In genomic region chr13:56189439-56189838, GRCh38 we compare ENCODE assay signal across 2 cellular contexts.
TF ChIP-seq lines count a peak whose summit lies in the region.

No MANE protein-coding gene starts in this region.

TF ChIP-seq in GM23338, 12 proteins besides CTCF, POLR2A, EP300 and RAD21:
- TF ChIP-seq, protein P1, sequence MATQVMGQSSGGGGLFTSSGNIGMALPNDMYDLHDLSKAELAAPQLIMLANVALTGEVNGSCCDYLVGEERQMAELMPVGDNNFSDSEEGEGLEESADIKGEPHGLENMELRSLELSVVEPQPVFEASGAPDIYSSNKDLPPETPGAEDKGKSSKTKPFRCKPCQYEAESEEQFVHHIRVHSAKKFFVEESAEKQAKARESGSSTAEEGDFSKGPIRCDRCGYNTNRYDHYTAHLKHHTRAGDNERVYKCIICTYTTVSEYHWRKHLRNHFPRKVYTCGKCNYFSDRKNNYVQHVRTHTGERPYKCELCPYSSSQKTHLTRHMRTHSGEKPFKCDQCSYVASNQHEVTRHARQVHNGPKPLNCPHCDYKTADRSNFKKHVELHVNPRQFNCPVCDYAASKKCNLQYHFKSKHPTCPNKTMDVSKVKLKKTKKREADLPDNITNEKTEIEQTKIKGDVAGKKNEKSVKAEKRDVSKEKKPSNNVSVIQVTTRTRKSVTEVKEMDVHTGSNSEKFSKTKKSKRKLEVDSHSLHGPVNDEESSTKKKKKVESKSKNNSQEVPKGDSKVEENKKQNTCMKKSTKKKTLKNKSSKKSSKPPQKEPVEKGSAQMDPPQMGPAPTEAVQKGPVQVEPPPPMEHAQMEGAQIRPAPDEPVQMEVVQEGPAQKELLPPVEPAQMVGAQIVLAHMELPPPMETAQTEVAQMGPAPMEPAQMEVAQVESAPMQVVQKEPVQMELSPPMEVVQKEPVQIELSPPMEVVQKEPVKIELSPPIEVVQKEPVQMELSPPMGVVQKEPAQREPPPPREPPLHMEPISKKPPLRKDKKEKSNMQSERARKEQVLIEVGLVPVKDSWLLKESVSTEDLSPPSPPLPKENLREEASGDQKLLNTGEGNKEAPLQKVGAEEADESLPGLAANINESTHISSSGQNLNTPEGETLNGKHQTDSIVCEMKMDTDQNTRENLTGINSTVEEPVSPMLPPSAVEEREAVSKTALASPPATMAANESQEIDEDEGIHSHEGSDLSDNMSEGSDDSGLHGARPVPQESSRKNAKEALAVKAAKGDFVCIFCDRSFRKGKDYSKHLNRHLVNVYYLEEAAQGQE (IDR thresholded peaks at IDR 0.05; ENCODE audit: unreplicated experiment), result no peak
- TF ChIP-seq, protein P2, sequence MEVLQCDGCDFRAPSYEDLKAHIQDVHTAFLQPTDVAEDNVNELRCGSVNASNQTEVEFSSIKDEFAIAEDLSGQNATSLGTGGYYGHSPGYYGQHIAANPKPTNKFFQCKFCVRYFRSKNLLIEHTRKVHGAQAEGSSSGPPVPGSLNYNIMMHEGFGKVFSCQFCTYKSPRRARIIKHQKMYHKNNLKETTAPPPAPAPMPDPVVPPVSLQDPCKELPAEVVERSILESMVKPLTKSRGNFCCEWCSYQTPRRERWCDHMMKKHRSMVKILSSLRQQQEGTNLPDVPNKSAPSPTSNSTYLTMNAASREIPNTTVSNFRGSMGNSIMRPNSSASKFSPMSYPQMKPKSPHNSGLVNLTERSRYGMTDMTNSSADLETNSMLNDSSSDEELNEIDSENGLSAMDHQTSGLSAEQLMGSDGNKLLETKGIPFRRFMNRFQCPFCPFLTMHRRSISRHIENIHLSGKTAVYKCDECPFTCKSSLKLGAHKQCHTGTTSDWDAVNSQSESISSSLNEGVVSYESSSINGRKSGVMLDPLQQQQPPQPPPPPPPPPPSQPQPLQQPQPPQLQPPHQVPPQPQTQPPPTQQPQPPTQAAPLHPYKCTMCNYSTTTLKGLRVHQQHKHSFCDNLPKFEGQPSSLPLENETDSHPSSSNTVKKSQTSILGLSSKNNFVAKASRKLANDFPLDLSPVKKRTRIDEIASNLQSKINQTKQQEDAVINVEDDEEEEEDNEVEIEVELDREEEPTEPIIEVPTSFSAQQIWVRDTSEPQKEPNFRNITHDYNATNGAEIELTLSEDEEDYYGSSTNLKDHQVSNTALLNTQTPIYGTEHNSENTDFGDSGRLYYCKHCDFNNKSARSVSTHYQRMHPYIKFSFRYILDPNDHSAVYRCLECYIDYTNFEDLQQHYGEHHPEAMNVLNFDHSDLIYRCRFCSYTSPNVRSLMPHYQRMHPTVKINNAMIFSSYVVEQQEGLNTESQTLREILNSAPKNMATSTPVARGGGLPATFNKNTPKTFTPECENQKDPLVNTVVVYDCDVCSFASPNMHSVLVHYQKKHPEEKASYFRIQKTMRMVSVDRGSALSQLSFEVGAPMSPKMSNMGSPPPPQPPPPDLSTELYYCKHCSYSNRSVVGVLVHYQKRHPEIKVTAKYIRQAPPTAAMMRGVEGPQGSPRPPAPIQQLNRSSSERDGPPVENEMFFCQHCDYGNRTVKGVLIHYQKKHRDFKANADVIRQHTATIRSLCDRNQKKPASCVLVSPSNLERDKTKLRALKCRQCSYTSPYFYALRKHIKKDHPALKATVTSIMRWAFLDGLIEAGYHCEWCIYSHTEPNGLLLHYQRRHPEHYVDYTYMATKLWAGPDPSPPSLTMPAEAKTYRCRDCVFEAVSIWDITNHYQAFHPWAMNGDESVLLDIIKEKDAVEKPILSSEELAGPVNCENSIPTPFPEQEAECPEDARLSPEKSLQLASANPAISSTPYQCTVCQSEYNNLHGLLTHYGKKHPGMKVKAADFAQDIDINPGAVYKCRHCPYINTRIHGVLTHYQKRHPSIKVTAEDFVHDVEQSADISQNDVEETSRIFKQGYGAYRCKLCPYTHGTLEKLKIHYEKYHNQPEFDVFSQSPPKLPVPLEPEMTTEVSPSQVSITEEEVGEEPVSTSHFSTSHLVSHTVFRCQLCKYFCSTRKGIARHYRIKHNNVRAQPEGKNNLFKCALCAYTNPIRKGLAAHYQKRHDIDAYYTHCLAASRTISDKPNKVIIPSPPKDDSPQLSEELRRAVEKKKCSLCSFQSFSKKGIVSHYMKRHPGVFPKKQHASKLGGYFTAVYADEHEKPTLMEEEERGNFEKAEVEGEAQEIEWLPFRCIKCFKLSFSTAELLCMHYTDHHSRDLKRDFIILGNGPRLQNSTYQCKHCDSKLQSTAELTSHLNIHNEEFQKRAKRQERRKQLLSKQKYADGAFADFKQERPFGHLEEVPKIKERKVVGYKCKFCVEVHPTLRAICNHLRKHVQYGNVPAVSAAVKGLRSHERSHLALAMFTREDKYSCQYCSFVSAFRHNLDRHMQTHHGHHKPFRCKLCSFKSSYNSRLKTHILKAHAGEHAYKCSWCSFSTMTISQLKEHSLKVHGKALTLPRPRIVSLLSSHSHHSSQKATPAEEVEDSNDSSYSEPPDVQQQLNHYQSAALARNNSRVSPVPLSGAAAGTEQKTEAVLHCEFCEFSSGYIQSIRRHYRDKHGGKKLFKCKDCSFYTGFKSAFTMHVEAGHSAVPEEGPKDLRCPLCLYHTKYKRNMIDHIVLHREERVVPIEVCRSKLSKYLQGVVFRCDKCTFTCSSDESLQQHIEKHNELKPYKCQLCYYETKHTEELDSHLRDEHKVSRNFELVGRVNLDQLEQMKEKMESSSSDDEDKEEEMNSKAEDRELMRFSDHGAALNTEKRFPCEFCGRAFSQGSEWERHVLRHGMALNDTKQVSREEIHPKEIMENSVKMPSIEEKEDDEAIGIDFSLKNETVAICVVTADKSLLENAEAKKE (CRISPR knock-in tag; IDR thresholded peaks at IDR 0.05), result no peak
- TF ChIP-seq ZNF331 (CRISPR knock-in tag; IDR thresholded peaks at IDR 0.05; ENCODE audit: low read depth) (no peak), POLR2AphosphoS5 (IDR thresholded peaks at IDR 0.05; ENCODE audit: low read depth) (no peak), JUNB (IDR thresholded peaks at IDR 0.05; ENCODE audit: unreplicated experiment) (no peak), ZNF114 (CRISPR knock-in tag; IDR thresholded peaks at IDR 0.05) (no peak), EZH2 (IDR thresholded peaks at IDR 0.05; ENCODE audit: low read depth, unreplicated experiment) (no peak), STAT1 (IDR thresholded peaks at IDR 0.05; ENCODE audit: unreplicated experiment) (no peak), CREB1 (CRISPR knock-in tag; IDR thresholded peaks at IDR 0.05; ENCODE audit: low read depth) (no peak), EZH2phosphoT487 (IDR thresholded peaks at IDR 0.05; ENCODE audit: unreplicated experiment) (no peak), NANOG (IDR thresholded peaks at IDR 0.05; ENCODE audit: borderline replicate concordance) (no peak)
- TF ChIP-seq, protein P3, sequence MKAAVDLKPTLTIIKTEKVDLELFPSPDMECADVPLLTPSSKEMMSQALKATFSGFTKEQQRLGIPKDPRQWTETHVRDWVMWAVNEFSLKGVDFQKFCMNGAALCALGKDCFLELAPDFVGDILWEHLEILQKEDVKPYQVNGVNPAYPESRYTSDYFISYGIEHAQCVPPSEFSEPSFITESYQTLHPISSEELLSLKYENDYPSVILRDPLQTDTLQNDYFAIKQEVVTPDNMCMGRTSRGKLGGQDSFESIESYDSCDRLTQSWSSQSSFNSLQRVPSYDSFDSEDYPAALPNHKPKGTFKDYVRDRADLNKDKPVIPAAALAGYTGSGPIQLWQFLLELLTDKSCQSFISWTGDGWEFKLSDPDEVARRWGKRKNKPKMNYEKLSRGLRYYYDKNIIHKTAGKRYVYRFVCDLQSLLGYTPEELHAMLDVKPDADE (IDR thresholded peaks at IDR 0.05), result no peak
TF ChIP-seq in GM23338: peak in this region for 0.

TF ChIP-seq in H1, 55 proteins besides CTCF, POLR2A, EP300 and RAD21 (continued from another document):
- TF ChIP-seq CHD7 (IDR thresholded peaks at IDR 0.05; ENCODE audit: insufficient replicate concordance, low read length), result no peak
- TF ChIP-seq, protein P4, sequence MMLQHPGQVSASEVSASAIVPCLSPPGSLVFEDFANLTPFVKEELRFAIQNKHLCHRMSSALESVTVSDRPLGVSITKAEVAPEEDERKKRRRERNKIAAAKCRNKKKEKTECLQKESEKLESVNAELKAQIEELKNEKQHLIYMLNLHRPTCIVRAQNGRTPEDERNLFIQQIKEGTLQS (IDR thresholded peaks at IDR 0.05; ENCODE audit: insufficient read depth, low read depth, low read length), result no peak
